28 cellular contexts compared by ENCODE assay signal in genomic region chrX:2184089-2184488, GRCh38.
"Had no signal": no experiment of that assay in that cellular context is flagged by ENCODE, and none has a peak within 500 bp of the region (broad histone marks: within the 10 kb centered on the region; RNA-seq: fewer than 3 reads in every experiment).

No MANE protein-coding gene starts in this region.

- H3K27me3 Mint-ChIP-seq: dendritic cell treated with granulocyte-macrophage colony-stimulating factor and Interleukin-4, amounts not matched to agents 40 ng/mL and 50 ng/mL, for 4 days; effector memory CD8-positive, alpha-beta T cell; naive B cell had no signal

- H3K4me1 Mint-ChIP-seq: naive B cell had no signal

- H3K4me3 Mint-ChIP-seq: dendritic cell treated with granulocyte-macrophage colony-stimulating factor and Interleukin-4, amounts not matched to agents 40 ng/mL and 50 ng/mL, for 4 days; effector memory CD8-positive, alpha-beta T cell; endodermal cell; mesothelial cell of epicardium; naive B cell had no signal

- H3K27ac ChIP-seq: colonic mucosa, epithelial cell of prostate, esophagus squamous epithelium, gastrocnemius medialis, heart right ventricle, left lung, lower lobe of right lung had no signal

- H3K9me3 ChIP-seq: colonic mucosa, gastrocnemius medialis had no signal

- H3K27me3 ChIP-seq: colonic mucosa, esophagus squamous epithelium, gastrocnemius medialis, heart right ventricle, left lung had no signal

- DNase-seq: colonic mucosa; cortex of kidney; effector CD8-positive, alpha-beta T cell; effector memory CD8-positive, alpha-beta T cell; erythroblast; esophagus squamous epithelium; foreskin fibroblast; foreskin melanocyte; gastrocnemius medialis; glutamatergic neuron; head of caudate nucleus; heart right ventricle; hippocampal formation; left cardiac atrium; left lung; left ventricle myocardium superior; lower lobe of right lung; mesenchymal stem cell; mucosa of descending colon; naive B cell had no signal

- H3K4me3 ChIP-seq: colonic mucosa, esophagus squamous epithelium, gastrocnemius medialis, heart right ventricle, left lung, lower lobe of right lung, mucosa of descending colon had no signal

- ATAC-seq: effector memory CD8-positive, alpha-beta T cell; esophagus mucosa; gastrocnemius medialis; heart right ventricle; left cardiac atrium; left lung; left ventricle myocardium superior; lower lobe of right lung; mucosa of descending colon had no signal

- H3K27ac Mint-ChIP-seq: dendritic cell treated with granulocyte-macrophage colony-stimulating factor and Interleukin-4, amounts not matched to agents 40 ng/mL and 50 ng/mL, for 4 days; effector memory CD8-positive, alpha-beta T cell; endodermal cell; naive B cell had no signal

- H3K4me1 ChIP-seq: colonic mucosa, gastrocnemius medialis, heart right ventricle, left lung, lower lobe of right lung had no signal

- H3K36me3 ChIP-seq: colonic mucosa, esophagus squamous epithelium, gastrocnemius medialis, heart right ventricle, left lung, lower lobe of right lung had no signal

- FAIRE-seq: endometrium, islet of Langerhans, keratinocyte had no signal
